Comparison of ENCODE assay signal across 18 cellular contexts in genomic region chr17:62663304-62663703, GRCh38. TPM values are rescaled to one million over a fixed set of nuclear protein-coding genes. Genes with fewer than 3 reads are reported as not detected.
DNase-seq lines count a peak whose midpoint lies in the region; ATAC-seq and TF ChIP-seq lines count a peak whose summit lies in the region.
"Had no signal": no experiment of that assay in that cellular context is flagged by ENCODE, and none has a peak within 500 bp of the region (broad histone marks: within the 10 kb centered on the region; RNA-seq: fewer than 3 reads in every experiment).

No MANE protein-coding gene starts in this region.

- H3K27me3 Mint-ChIP-seq in HFFc6 (ENCODE audit: insufficient read depth), result no peaks in the 10 kb centered on the region; the same call in 1 of the 2 replicates

- intact Hi-C loops in upper lobe of right lung (cut with DNase I) (no loop called here), aorta (cut with DNase I) (no loop called here)

- 66% methylated on average over 6 of the region's 6 CpGs for WGBS in aorta, 2 donors

- peak overlapping the region; percentile 42 for H3K27ac Mint-ChIP-seq in HFFc6

- H3K36me3 ChIP-seq in upper lobe of right lung (peaks cover 8% of the 10 kb centered on the region), aorta (ENCODE audit: control insufficient read depth in 1 of 2, insufficient read depth in 2 of 2, low read length in 1 of 2) (no peaks in the 10 kb centered on the region)

- H3K9me3 Mint-ChIP-seq in HFFc6, result peaks cover 3% of the 10 kb centered on the region

- no peak for DNase-seq in HFFc6
- peak; percentile 42 to 55 for DNase-seq in NOMO-1 (lab: John Stamatoyannopoulos, UW; ENCODE audit: unreplicated experiment in 2 of 2)
- peak; percentile 34 for DNase-seq in choroid plexus epithelial cell (ENCODE audit: low read depth)
- DNase-seq in upper lobe of right lung, result peak; percentile 5
- DNase-seq in iPS-NIHi11 (ENCODE audit: low spot score), result no peak
- no peak for DNase-seq in T-helper 2 cell
- DNase-seq in aorta, result no peak
- DNase-seq: H7, MG63, NCI-H1105, NCI-H146, NCI-H2029 treated with DMSO at 0.1 percent for 48 hours, NCI-H226, NCI-H524, NCI-H82 had no signal

- peaks cover 48% of the 10 kb centered on the region for H3K36me3 Mint-ChIP-seq in HFFc6 (ENCODE audit: low read depth)

- H3K27ac ChIP-seq in upper lobe of right lung (no peak overlapping the region), aorta (ENCODE audit: low read depth in 1 of 2, low read length in 2 of 2) (no peak overlapping the region)
- H3K27ac ChIP-seq: C4-2B, RWPE1 had no signal

- H3K27me3 ChIP-seq in upper lobe of right lung (no peaks in the 10 kb centered on the region), aorta (ENCODE audit: control insufficient read depth in 1 of 2, insufficient read depth in 2 of 2, low read length in 1 of 2) (no peaks in the 10 kb centered on the region)
- H3K27me3 ChIP-seq: MG63 had no signal

- TF ChIP-seq CTCF in HFFc6 (IDR thresholded peaks at IDR 0.05) (no peak), choroid plexus epithelial cell (conservative IDR thresholded peaks at IDR 0.05; ENCODE audit: low read depth, low read length) (no peak), upper lobe of right lung (IDR thresholded peaks at IDR 0.05) (no peak)

- H3K4me3 ChIP-seq in choroid plexus epithelial cell (ENCODE audit: low read depth, low read length) (no peak overlapping the region), upper lobe of right lung (no peak overlapping the region), aorta (ENCODE audit: low read length in 2 of 2) (no peak overlapping the region)
- H3K4me3 ChIP-seq: MG63 had no signal

- H3K4me1 Mint-ChIP-seq in HFFc6 (ENCODE audit: low read depth), result peaks cover 52% of the 10 kb centered on the region

- ATAC-seq in upper lobe of right lung (no peak), aorta (ENCODE audit: low FRiP score) (no peak)
- ATAC-seq: SK-N-SH treated with all-trans-retinoic acid at 6 μM for 48 hours had no signal

- no peak overlapping the region for H3K4me3 Mint-ChIP-seq in HFFc6

- H3K9me3 ChIP-seq in upper lobe of right lung (no peaks in the 10 kb centered on the region), aorta (ENCODE audit: control insufficient read depth, low read length) (no peaks in the 10 kb centered on the region)

- H3K4me1 ChIP-seq in upper lobe of right lung, result no peaks in the 10 kb centered on the region
- H3K4me1 ChIP-seq in aorta (ENCODE audit: control insufficient read depth in 1 of 2, insufficient read depth in 2 of 2, low read length in 2 of 2), result no peaks in the 10 kb centered on the region

RNA-seq across cellular contexts. Expression of gene MRC2, which starts 35.8 kb away (rescaled TPM):
- total RNA-seq in HFFc6 (2021; fragmentation: NEBNext Ultra II Directional; extraction: Animal tissue kit (Norgen Biotek cat#: 25700)), result 100 to 1,000 TPM; 255 to 313 (median 279) TPM
- total RNA-seq in upper lobe of right lung (127 TPM), aorta (100 to 1,000 TPM in 1 of 2 donors, 10 to 100 TPM in 1; 93.8 to 232 TPM)
- polyA plus RNA-seq in aorta, result 100 to 1,000 TPM in 1 of 2 donors, 10 to 100 TPM in 1; 15.3 to 149 TPM

Comparison
In these comparisons a context has a peak if more than half of its experiments do, and no peak if none do; other contexts are left out.
1. DNase-seq: peak in NOMO-1 (2 of 2), choroid plexus epithelial cell (single experiment) and upper lobe of right lung (single experiment); none in HFFc6 (single experiment), iPS-NIHi11 (single experiment), T-helper 2 cell (0 of 5) and aorta (0 of 2).